Comparison of ENCODE assay signal across 18 cellular contexts in genomic region chr12:45263587-45263986, GRCh38.
"Had no signal": no experiment of that assay in that cellular context is flagged by ENCODE, and none has a peak within 500 bp of the region (broad histone marks: within the 10 kb centered on the region; RNA-seq: fewer than 3 reads in every experiment).

No MANE protein-coding gene starts in this region.

- H3K27ac Mint-ChIP-seq: activated naive CD4-positive, alpha-beta T cell treated with anti-CD3 and anti-CD28 coated beads, Interleukin-2, amount 50 U/mL, for 72 hours; effector memory CD8-positive, alpha-beta T cell; memory B cell; naive thymus-derived CD4-positive, alpha-beta T cell; stimulated activated naive CD8-positive, alpha-beta T cell treated with anti-CD3 and anti-CD28 coated beads, Interleukin-15, amount 100 ng/mL, for 72 hours had no signal

- H3K27me3 ChIP-seq: adrenal gland, neutrophil, testis had no signal

- H3K9me3 Mint-ChIP-seq: activated naive CD4-positive, alpha-beta T cell treated with anti-CD3 and anti-CD28 coated beads, Interleukin-2, amount 50 U/mL, for 72 hours; effector memory CD8-positive, alpha-beta T cell; memory B cell; naive thymus-derived CD4-positive, alpha-beta T cell; stimulated activated naive CD8-positive, alpha-beta T cell treated with anti-CD3 and anti-CD28 coated beads, Interleukin-15, amount 100 ng/mL, for 72 hours had no signal

- ATAC-seq: activated naive CD4-positive, alpha-beta T cell treated with anti-CD3 and anti-CD28 coated beads, Interleukin-2, amount 50 U/mL, for 72 hours; effector memory CD8-positive, alpha-beta T cell; mucosa of descending colon; naive thymus-derived CD4-positive, alpha-beta T cell; stimulated activated naive CD8-positive, alpha-beta T cell treated with anti-CD3 and anti-CD28 coated beads, Interleukin-15, amount 100 ng/mL, for 72 hours had no signal

- H3K27ac ChIP-seq: adrenal gland, neutrophil, WERI-Rb-1 had no signal

- DNase-seq: activated CD4-positive, alpha-beta T cell treated with anti-CD3 and anti-CD28 coated beads for 1 hour; activated CD4-positive, alpha-beta T cell treated with anti-CD3 and anti-CD28 coated beads, Interleukin-2, amount 50 U/mL, for 4 hours; activated gamma-delta T cell; adrenal gland; effector memory CD8-positive, alpha-beta T cell; foreskin melanocyte; kidney glomerular epithelial cell; mucosa of descending colon; naive thymus-derived CD4-positive, alpha-beta T cell; posterior cingulate gyrus; stimulated activated CD4-positive, alpha-beta T cell treated with anti-CD3 and anti-CD28 coated beads, Interleukin-4, amount 100 ng/mL, for 1 hour; stimulated activated naive CD8-positive, alpha-beta T cell treated with anti-CD3 and anti-CD28 coated beads, Interleukin-15, amount 100 ng/mL, for 72 hours; T-helper 2 cell; WERI-Rb-1 had no signal

- H3K4me3 ChIP-seq: adrenal gland, mucosa of descending colon, testis had no signal

- H3K36me3 ChIP-seq: adrenal gland, neutrophil, WERI-Rb-1 had no signal

- H3K27me3 Mint-ChIP-seq: effector memory CD8-positive, alpha-beta T cell; memory B cell; naive thymus-derived CD4-positive, alpha-beta T cell; stimulated activated naive CD8-positive, alpha-beta T cell treated with anti-CD3 and anti-CD28 coated beads, Interleukin-15, amount 100 ng/mL, for 72 hours had no signal

- H3K4me3 Mint-ChIP-seq: effector memory CD8-positive, alpha-beta T cell; memory B cell; naive thymus-derived CD4-positive, alpha-beta T cell; stimulated activated naive CD8-positive, alpha-beta T cell treated with anti-CD3 and anti-CD28 coated beads, Interleukin-15, amount 100 ng/mL, for 72 hours had no signal

- H3K9me3 ChIP-seq: adrenal gland, mucosa of descending colon, neutrophil, testis had no signal
